10 cellular contexts compared by ENCODE assay signal in genomic region chr5:141603912-141604311, GRCh38. TPM values are rescaled to one million over a fixed set of nuclear protein-coding genes. Genes with fewer than 3 reads are reported as not detected.
DNase-seq lines count a peak whose midpoint lies in the region; ATAC-seq and TF ChIP-seq lines count a peak whose summit lies in the region.
"Had no signal": no experiment of that assay in that cellular context is flagged by ENCODE, and none has a peak within 500 bp of the region (broad histone marks: within the 10 kb centered on the region; RNA-seq: fewer than 3 reads in every experiment).

No MANE protein-coding gene starts in this region.

- H3K4me3 ChIP-seq in BLaER1 treated with 17β-estradiol and CSF1 and Interleukin-3, amounts not matched to agents 10 nM and 100 nM = peak overlapping the region in 7 of 10 experiments; percentile 10 to 51 (median 30); a peak in 11 of 20 replicates
- H3K4me3 ChIP-seq in MM.1S (ENCODE audit: low read length) = no peak overlapping the region

- DNase-seq in MM.1S (peak; percentile 22), chondrocyte (ENCODE audit: low spot score) (no peak), ecto neural progenitor cell (ENCODE audit: low spot score) (no peak), occipital lobe (lab: John Stamatoyannopoulos, UW) (no peak), NCI-H2029 treated with DMSO at 0.1 percent for 48 hours (lab: John Stamatoyannopoulos, UW) (no peak)
- no peak for DNase-seq in naive thymus-derived CD8-positive, alpha-beta T cell
- DNase-seq: effector CD8-positive, alpha-beta T cell; stimulated activated CD4-positive, alpha-beta T cell treated with anti-CD3 and anti-CD28 coated beads, Interleukin-4, amount 100 ng/mL, for 24 hours had no signal

- POLR2A ChIA-PET in naive thymus-derived CD8-positive, alpha-beta T cell (lab: Charles Lee) = interaction anchor here (0.6 to 4.0 kb wide), 5 partner anchors 11 to 33 kb away, joined by 3 to 42 read pairs (median 10); partner anchors contain the start of genes DIAPH1, HDAC3 and RELL2

- peaks cover 92% of the 10 kb centered on the region for H3K79me2 ChIP-seq in MM.1S (ENCODE audit: low read length)

- H3K27ac ChIP-seq in BLaER1 treated with 17β-estradiol and CSF1 and Interleukin-3, amounts not matched to agents 10 nM and 100 nM = peak overlapping the region; percentile 52 to 94 (median 91); a peak in 21 of 22 replicates
- no peak overlapping the region for H3K27ac ChIP-seq in MM.1S (ENCODE audit: low read length)

- peaks cover 0 to 61% (median 33%) of the 10 kb centered on the region in 11 experiments; a peak in 14 of 22 replicates for H3K36me3 ChIP-seq in BLaER1 treated with 17β-estradiol and CSF1 and Interleukin-3, amounts not matched to agents 10 nM and 100 nM
- no peaks in the 10 kb centered on the region for H3K36me3 ChIP-seq in MM.1S (replicated peaks; ENCODE audit: insufficient read depth, low read length)

- H3K27ac Mint-ChIP-seq in chondrocyte (ENCODE audit: unreplicated experiment) = peak overlapping the region; percentile 96
- peak overlapping the region; percentile 78 to 97 (median 94) for H3K27ac Mint-ChIP-seq in naive thymus-derived CD8-positive, alpha-beta T cell

- H3K27me3 Mint-ChIP-seq in chondrocyte (ENCODE audit: low read depth) = no peaks in the 10 kb centered on the region
- H3K27me3 Mint-ChIP-seq in naive thymus-derived CD8-positive, alpha-beta T cell = no peaks in the 10 kb centered on the region

- no peaks in the 10 kb centered on the region for H3K36me3 Mint-ChIP-seq in chondrocyte (ENCODE audit: low read depth)
- no peaks in the 10 kb centered on the region for H3K36me3 Mint-ChIP-seq in naive thymus-derived CD8-positive, alpha-beta T cell

- peaks cover 0 to 24% (median 0%) of the 10 kb centered on the region in 11 experiments; a peak in 3 of 22 replicates for H4K20me1 ChIP-seq in BLaER1 treated with 17β-estradiol and CSF1 and Interleukin-3, amounts not matched to agents 10 nM and 100 nM
- H4K20me1 ChIP-seq in MM.1S (ENCODE audit: insufficient read depth, low read length) = 0 out of 2 replicates have a peak, but pooled peaks cover 3% of the 10 kb centered on the region

- no peaks in the 10 kb centered on the region for H3K9me3 Mint-ChIP-seq in chondrocyte (ENCODE audit: low read depth)
- no peaks in the 10 kb centered on the region for H3K9me3 Mint-ChIP-seq in naive thymus-derived CD8-positive, alpha-beta T cell

- H3K9me3 ChIP-seq in BLaER1 treated with 17β-estradiol and CSF1 and Interleukin-3, amounts not matched to agents 10 nM and 100 nM (replicated peaks in 1 of 11) = peaks cover 0 to 12% (median 0%) of the 10 kb centered on the region in 11 experiments; a peak in 4 of 22 replicates
- no peaks in the 10 kb centered on the region for H3K9me3 ChIP-seq in MM.1S (replicated peaks; ENCODE audit: insufficient read depth, low read length)

- peak overlapping the region; percentile 81 to 96 (median 91) for H3K4me2 ChIP-seq in BLaER1 treated with 17β-estradiol and CSF1 and Interleukin-3, amounts not matched to agents 10 nM and 100 nM
- no peak overlapping the region for H3K4me2 ChIP-seq in MM.1S (ENCODE audit: low read depth, low read length)

- peaks cover 42% of the 10 kb centered on the region for H3K4me1 Mint-ChIP-seq in chondrocyte (ENCODE audit: low read depth)
- peaks cover 27 to 99% (median 83%) of the 10 kb centered on the region in 4 donors for H3K4me1 Mint-ChIP-seq in naive thymus-derived CD8-positive, alpha-beta T cell

- peaks cover 93 to 99% (median 97%) of the 10 kb centered on the region in 10 experiments for H3K4me1 ChIP-seq in BLaER1 treated with 17β-estradiol and CSF1 and Interleukin-3, amounts not matched to agents 10 nM and 100 nM
- peaks cover 36% of the 10 kb centered on the region for H3K4me1 ChIP-seq in MM.1S (ENCODE audit: low read length)

- ATAC-seq in naive thymus-derived CD8-positive, alpha-beta T cell = no peak
- ATAC-seq in HG02798 (IDR thresholded peaks at IDR 0.05; ENCODE audit: poor library complexity, unreplicated experiment) = no peak

- H3K27me3 ChIP-seq in BLaER1 treated with 17β-estradiol and CSF1 and Interleukin-3, amounts not matched to agents 10 nM and 100 nM = no peaks in the 10 kb centered on the region
- H3K27me3 ChIP-seq in MM.1S (replicated peaks; ENCODE audit: insufficient read depth, low read length) = no peaks in the 10 kb centered on the region

- H3K9me2 ChIP-seq in MM.1S (replicated peaks; ENCODE audit: insufficient read depth, low read length) = no peaks in the 10 kb centered on the region

- TF ChIP-seq CTCF in MM.1S (IDR thresholded peaks at IDR 0.05; ENCODE audit: low read length) = no peak
- no peak for TF ChIP-seq CTCF in chondrocyte (IDR thresholded peaks at IDR 0.05)

- no peak overlapping the region for H3K4me3 Mint-ChIP-seq in chondrocyte (ENCODE audit: unreplicated experiment)
- peak overlapping the region; percentile 66 to 85 (median 80) for H3K4me3 Mint-ChIP-seq in naive thymus-derived CD8-positive, alpha-beta T cell

- H3F3A ChIP-seq in MM.1S (ENCODE audit: insufficient read depth, low read length) = peaks cover 22% of the 10 kb centered on the region

- peak overlapping the region; percentile 51 to 82 (median 75); a peak in 21 of 22 replicates for H3K9ac ChIP-seq in BLaER1 treated with 17β-estradiol and CSF1 and Interleukin-3, amounts not matched to agents 10 nM and 100 nM
- H3K9ac ChIP-seq in MM.1S (ENCODE audit: low read length) = no peak overlapping the region

- no peak overlapping the region for H2AFZ ChIP-seq in MM.1S (ENCODE audit: low read length)

RNA-seq across cellular contexts. Expression of gene DIAPH1, which starts 14.9 kb away (rescaled TPM):
- total RNA-seq in chondrocyte = 44.1 to 56.2 TPM (median 44.9 TPM) in 3 replicates
- total RNA-seq in naive thymus-derived CD8-positive, alpha-beta T cell = 100 to 1,000 TPM; 171 to 183 TPM
- polyA plus RNA-seq in naive thymus-derived CD8-positive, alpha-beta T cell = 100 to 1,000 TPM in 1 of 3 donors, 10 to 100 TPM in 2; 87.4 to 105 (median 92.9) TPM
- 18.4 TPM for total RNA-seq in occipital lobe

RNA-seq across cellular contexts. Expression of gene HDAC3, which starts 32.7 kb away (rescaled TPM):
- total RNA-seq in chondrocyte (46.5 to 55.4 TPM (median 47.8 TPM) in 3 replicates), occipital lobe (46.5 TPM)
- total RNA-seq in naive thymus-derived CD8-positive, alpha-beta T cell = 10 to 100 TPM; 71.1 to 81.6 TPM
- polyA plus RNA-seq in naive thymus-derived CD8-positive, alpha-beta T cell = 100 to 1,000 TPM in 1 of 3 donors, 10 to 100 TPM in 2; 85.7 to 100 (median 91.7) TPM

RNA-seq across cellular contexts. Expression of gene RELL2, which starts 32.9 kb away (rescaled TPM):
- total RNA-seq in chondrocyte (2.9 to 6.1 TPM (median 5.2 TPM) in 3 replicates), occipital lobe (8.4 TPM)
- total RNA-seq in naive thymus-derived CD8-positive, alpha-beta T cell = 10 to 100 TPM; 22.3 to 23.9 TPM
- 1 to 10 TPM; 2.6 to 3.9 (median 3.4) TPM for polyA plus RNA-seq in naive thymus-derived CD8-positive, alpha-beta T cell

RNA-seq across cellular contexts. Expression of gene FCHSD1, which starts 47.3 kb away (rescaled TPM):
- total RNA-seq in chondrocyte = 16.4 to 29.8 TPM (median 24.7 TPM) in 3 replicates
- 100 to 1,000 TPM; 110 to 115 TPM for total RNA-seq in naive thymus-derived CD8-positive, alpha-beta T cell
- polyA plus RNA-seq in naive thymus-derived CD8-positive, alpha-beta T cell = 1 to 10 TPM; 8.8 to 9.4 (median 9.3) TPM
- 3.0 TPM for total RNA-seq in occipital lobe
